Comparison of ENCODE assay signal across 30 cellular contexts in genomic region chr7:159078911-159079270, GRCh38.
"Had no signal": no experiment of that assay in that cellular context is flagged by ENCODE, and none has a peak within 500 bp of the region (broad histone marks: within the 10 kb centered on the region; RNA-seq: fewer than 3 reads in every experiment).

No MANE protein-coding gene starts in this region.

- ATAC-seq: body of pancreas; left colon; naive thymus-derived CD4-positive, alpha-beta T cell; pancreas; psoas muscle; T-helper 17 cell had no signal

- H3K4me3 ChIP-seq: adrenal gland, body of pancreas, colonic mucosa, dorsolateral prefrontal cortex, pancreas, psoas muscle, smooth muscle cell, thoracic aorta, vagina had no signal

- DNase-seq: activated CD4-positive, alpha-beta memory T cell treated with anti-CD3 and anti-CD28 coated beads, Interleukin-2, amount 10 ng/mL, durations not matched to agents 7 days and 5 days; activated CD4-positive, alpha-beta T cell treated with anti-CD3 and anti-CD28 coated beads for 1 hour; activated CD4-positive, alpha-beta T cell treated with anti-CD3 and anti-CD28 coated beads, Interleukin-2, amount 10 ng/mL, durations not matched to agents 7 days and 5 days; activated effector memory CD4-positive, alpha-beta T cell treated with Interleukin-2 at 50 U/mL for 16 hours; activated naive CD4-positive, alpha-beta T cell treated with Interleukin-2 at 50 U/mL for 16 hours; activated naive CD8-positive, alpha-beta T cell treated with anti-CD3 and anti-CD28 coated beads for 36 hours; aorta; body of pancreas; cerebellar nuclear complex; colonic mucosa; effector memory CD4-positive, alpha-beta T cell; erythroblast; hippocampal formation; kidney; left colon; midbrain; naive thymus-derived CD4-positive, alpha-beta T cell; psoas muscle; stimulated activated CD4-positive, alpha-beta T cell treated with anti-CD3 and anti-CD28 coated beads, Interleukin-15, amount 100 ng/mL, for 24 hours; stimulated activated CD4-positive, alpha-beta T cell treated with anti-CD3 and anti-CD28 coated beads, Interleukin-2, amount 100 ng/mL, for 24 hours; stimulated activated naive CD4-positive, alpha-beta T cell treated with Interleukin-2 at 50 U/mL for 16 hours; SW 1271; T-helper 17 cell; T1000 had no signal

- H3K27ac ChIP-seq: adrenal gland, body of pancreas, colonic mucosa, dorsolateral prefrontal cortex, pancreas, psoas muscle, thoracic aorta, vagina had no signal
